ENCODE assay signal across 1 cellular context in the genomic region with DNA sequence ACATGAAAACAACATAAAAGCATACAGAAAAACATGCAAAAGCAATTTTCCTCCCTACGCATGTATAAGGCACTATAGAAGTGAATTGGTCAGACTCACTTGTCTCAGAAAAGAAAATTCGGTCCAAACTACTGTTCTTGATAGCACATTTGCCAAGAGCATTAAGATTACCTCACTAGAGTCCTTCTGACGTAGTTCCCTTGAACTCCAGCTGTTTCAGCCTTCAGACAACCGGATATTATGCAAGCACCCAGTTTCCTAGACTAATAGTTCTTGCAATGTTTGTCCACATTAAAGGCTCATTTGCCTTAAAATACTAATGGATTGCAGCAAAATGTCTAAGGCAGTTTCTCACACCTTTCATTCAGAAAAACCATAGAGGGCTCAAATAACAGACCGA.
TF ChIP-seq lines count a peak whose summit lies in the region.

No MANE protein-coding gene starts in this region.

TF ChIP-seq in HepG2, 621 proteins besides CTCF, POLR2A, EP300 and RAD21:
- TF ChIP-seq ZNF451 (CRISPR knock-in tag; IDR thresholded peaks at IDR 0.05) = no peak
- TF ChIP-seq KDM5B (CRISPR knock-in tag; IDR thresholded peaks at IDR 0.05; ENCODE audit: borderline replicate concordance) = no peak
- TF ChIP-seq, protein P1, sequence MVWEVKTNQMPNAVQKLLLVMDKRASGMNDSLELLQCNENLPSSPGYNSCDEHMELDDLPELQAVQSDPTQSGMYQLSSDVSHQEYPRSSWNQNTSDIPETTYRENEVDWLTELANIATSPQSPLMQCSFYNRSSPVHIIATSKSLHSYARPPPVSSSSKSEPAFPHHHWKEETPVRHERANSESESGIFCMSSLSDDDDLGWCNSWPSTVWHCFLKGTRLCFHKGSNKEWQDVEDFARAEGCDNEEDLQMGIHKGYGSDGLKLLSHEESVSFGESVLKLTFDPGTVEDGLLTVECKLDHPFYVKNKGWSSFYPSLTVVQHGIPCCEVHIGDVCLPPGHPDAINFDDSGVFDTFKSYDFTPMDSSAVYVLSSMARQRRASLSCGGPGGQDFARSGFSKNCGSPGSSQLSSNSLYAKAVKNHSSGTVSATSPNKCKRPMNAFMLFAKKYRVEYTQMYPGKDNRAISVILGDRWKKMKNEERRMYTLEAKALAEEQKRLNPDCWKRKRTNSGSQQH (CRISPR knock-in tag; IDR thresholded peaks at IDR 0.05; ENCODE audit: low read depth) = no peak
- peak; percentile 31; the same call in 1 of the 2 replicates for TF ChIP-seq SAP130 (CRISPR knock-in tag; IDR thresholded peaks at IDR 0.05; ENCODE audit: low read depth)
- TF ChIP-seq ZFP36L1 (CRISPR knock-in tag; IDR thresholded peaks at IDR 0.05) = no peak
- TF ChIP-seq CEBPB (IDR thresholded peaks at IDR 0.05; ENCODE audit: borderline replicate concordance, low read depth, low read length) = peak; percentile 60; the same call in 1 of the 2 replicates
- no peak for TF ChIP-seq ZNF138 (CRISPR knock-in tag; IDR thresholded peaks at IDR 0.05; ENCODE audit: low read depth)
- 0 out of 2 replicates have a peak, but pooled peaks have one; percentile 23 for TF ChIP-seq BCL6 (CRISPR knock-in tag; IDR thresholded peaks at IDR 0.05)
- no peak for TF ChIP-seq GABPA (IDR thresholded peaks at IDR 0.05; ENCODE audit: low read depth, low read length)
- TF ChIP-seq GABPA (CRISPR knock-in tag; IDR thresholded peaks at IDR 0.05; ENCODE audit: low read depth) = peak; percentile 46; the same call in 1 of the 2 replicates
- TF ChIP-seq, protein P2, sequence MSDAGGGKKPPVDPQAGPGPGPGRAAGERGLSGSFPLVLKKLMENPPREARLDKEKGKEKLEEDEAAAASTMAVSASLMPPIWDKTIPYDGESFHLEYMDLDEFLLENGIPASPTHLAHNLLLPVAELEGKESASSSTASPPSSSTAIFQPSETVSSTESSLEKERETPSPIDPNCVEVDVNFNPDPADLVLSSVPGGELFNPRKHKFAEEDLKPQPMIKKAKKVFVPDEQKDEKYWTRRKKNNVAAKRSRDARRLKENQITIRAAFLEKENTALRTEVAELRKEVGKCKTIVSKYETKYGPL (CRISPR knock-in tag; IDR thresholded peaks at IDR 0.05) = 0 out of 2 replicates have a peak, but pooled peaks have one; percentile 38
- TF ChIP-seq, protein P3, sequence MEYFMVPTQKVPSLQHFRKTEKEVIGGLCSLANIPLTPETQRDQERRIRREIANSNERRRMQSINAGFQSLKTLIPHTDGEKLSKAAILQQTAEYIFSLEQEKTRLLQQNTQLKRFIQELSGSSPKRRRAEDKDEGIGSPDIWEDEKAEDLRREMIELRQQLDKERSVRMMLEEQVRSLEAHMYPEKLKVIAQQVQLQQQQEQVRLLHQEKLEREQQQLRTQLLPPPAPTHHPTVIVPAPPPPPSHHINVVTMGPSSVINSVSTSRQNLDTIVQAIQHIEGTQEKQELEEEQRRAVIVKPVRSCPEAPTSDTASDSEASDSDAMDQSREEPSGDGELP (IDR thresholded peaks at IDR 0.05; ENCODE audit: borderline replicate concordance, low read depth) = peak; percentile 43; the same call in 1 of the 2 replicates
- TF ChIP-seq ZNF781 (CRISPR knock-in tag; IDR thresholded peaks at IDR 0.05; ENCODE audit: borderline replicate concordance, not compliant biosample characterization) = no peak
- 0 out of 2 replicates have a peak, but pooled peaks have one; percentile 43 for TF ChIP-seq ZBTB21 (CRISPR knock-in tag; IDR thresholded peaks at IDR 0.05)
- TF ChIP-seq ZNF776 (CRISPR knock-in tag; IDR thresholded peaks at IDR 0.05) = no peak
- peak; percentile 42; the same call in 1 of the 2 replicates for TF ChIP-seq CEBPG (CRISPR knock-in tag; IDR thresholded peaks at IDR 0.05)
